24 cellular contexts compared by ENCODE assay signal in genomic region chr2:15686643-15687042, GRCh38.
"Had no signal": no experiment of that assay in that cellular context is flagged by ENCODE, and none has a peak within 500 bp of the region (broad histone marks: within the 10 kb centered on the region; RNA-seq: fewer than 3 reads in every experiment).

No MANE protein-coding gene starts in this region.

- H3K27me3 ChIP-seq: testis, thyroid gland, tibial artery, tibial nerve, transverse colon, upper lobe of left lung, upper lobe of right lung, uterus, vagina had no signal

- H3K4me1 ChIP-seq: stomach, suprapubic skin, testis, tibial artery, tibial nerve, transverse colon, upper lobe of left lung, upper lobe of right lung, uterus, vagina had no signal

- H3K4me3 ChIP-seq: stomach, suprapubic skin, testis, thoracic aorta, thyroid gland, tibial artery, tibial nerve, transverse colon, upper lobe of left lung, upper lobe of right lung, uterus, vagina had no signal

- DNase-seq: stimulated activated CD4-positive, alpha-beta T cell treated with anti-CD3 and anti-CD28 coated beads, Interleukin-2, amount 100 ng/mL, for 48 hours; stimulated activated CD4-positive, alpha-beta T cell treated with anti-CD3 and anti-CD28 coated beads, Interleukin-4, amount 100 ng/mL, for 1 hour; stimulated activated CD4-positive, alpha-beta T cell treated with anti-CD3 and anti-CD28 coated beads, Interleukin-4, amount 100 ng/mL, for 24 hours; stimulated activated CD4-positive, alpha-beta T cell treated with anti-CD3 and anti-CD28 coated beads, Interleukin-4, amount 100 ng/mL, for 4 hours; stimulated activated CD8-positive, alpha-beta memory T cell treated with anti-CD3 and anti-CD28 coated beads, Interleukin-4, amount 100 ng/mL, for 48 hours; stimulated activated naive B cell treated with anti-CD40 and anti-IgM and Interleukin-4, amounts not matched to agents 10 μg/mL and 1 μg/mL and 100 μg/mL, for 72 hours; stimulated activated naive CD4-positive, alpha-beta T cell; stimulated activated naive CD4-positive, alpha-beta T cell treated with Interleukin-2 at 50 U/mL for 16 hours; stimulated activated naive CD8-positive, alpha-beta T cell treated with anti-CD3 and anti-CD28 coated beads, Interleukin-15, amount 100 ng/mL, for 72 hours; stimulated activated naive CD8-positive, alpha-beta T cell treated with anti-CD3 and anti-CD28 coated beads, Interleukin-15, Interleukin-2, amounts not matched to agents 100 U/mL and 50 U/mL, for 24 hours; stomach; substantia nigra; testis; thyroid gland; tibial artery; transverse colon; trophoblast cell; upper lobe of left lung; upper lobe of right lung; uterus had no signal

- H3K27ac ChIP-seq: stomach, suprapubic skin, testis, thoracic aorta, thyroid gland, tibial artery, tibial nerve, transverse colon, upper lobe of left lung, upper lobe of right lung, uterus, vagina had no signal

- H3K36me3 ChIP-seq: stomach, suprapubic skin, thoracic aorta, thyroid gland, tibial artery, tibial nerve, transverse colon, upper lobe of left lung, upper lobe of right lung, uterus, vagina had no signal

- H3K9me3 ChIP-seq: stomach, suprapubic skin, testis, thoracic aorta, thyroid gland, tibial artery, tibial nerve, transverse colon, upper lobe of left lung, upper lobe of right lung, uterus, vagina had no signal
